Comparison of ENCODE assay signal across 13 cellular contexts in the genomic region with DNA sequence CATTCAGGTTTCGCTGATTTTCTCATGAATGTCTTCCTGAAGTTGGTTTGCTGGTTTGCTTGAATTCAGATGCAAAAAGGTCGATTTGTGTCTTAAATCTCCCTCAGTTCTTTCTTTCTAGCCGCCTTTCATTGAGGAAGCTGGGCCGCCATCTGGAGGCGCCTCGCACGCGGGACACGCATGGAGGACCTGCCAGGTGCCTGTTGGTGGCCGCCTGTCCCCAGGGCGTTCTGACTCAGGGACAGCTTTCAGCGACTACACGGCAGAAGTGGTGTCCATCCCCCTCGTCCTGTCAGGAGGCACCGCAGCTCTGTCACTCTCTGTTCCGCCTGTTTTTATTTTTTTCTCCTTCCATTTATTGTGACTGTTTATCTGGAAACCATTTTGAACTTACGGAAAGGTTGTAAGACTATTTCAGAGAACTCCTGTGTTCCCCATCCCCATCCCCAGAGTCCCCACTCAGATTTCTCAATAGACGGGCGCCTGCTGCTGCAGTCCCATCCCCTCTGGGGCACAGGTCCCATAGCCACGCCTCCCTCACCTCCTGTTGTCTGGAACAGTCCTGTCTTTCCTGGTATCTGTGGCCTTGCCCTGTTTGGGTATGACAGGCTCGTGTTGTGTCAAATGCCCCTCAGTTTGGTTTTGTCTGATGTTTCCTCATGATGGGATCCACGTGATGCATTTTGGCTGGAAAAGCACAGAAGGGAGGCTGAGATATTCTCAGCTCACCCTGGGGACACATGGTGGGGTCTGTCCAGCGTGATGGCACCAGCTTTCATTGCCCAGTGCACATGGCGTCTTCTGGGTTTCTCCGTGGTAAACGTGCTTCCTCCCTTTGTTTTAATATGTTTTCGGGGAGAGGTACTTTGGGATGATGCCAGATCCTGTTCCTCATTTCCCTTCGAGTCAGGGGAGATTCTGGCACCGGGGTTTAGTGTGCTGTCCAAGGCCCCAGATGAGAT. TPM values are rescaled to one million over a fixed set of nuclear protein-coding genes. Genes with fewer than 3 reads are reported as not detected.
DNase-seq lines count a peak whose midpoint lies in the region; ATAC-seq and TF ChIP-seq lines count a peak whose summit lies in the region.
"Had no signal": no experiment of that assay in that cellular context is flagged by ENCODE, and none has a peak within 500 bp of the region (broad histone marks: within the 10 kb centered on the region; RNA-seq: fewer than 3 reads in every experiment).

No MANE protein-coding gene starts in this region.

- no peak for TF ChIP-seq CTCF in NB4 (IDR thresholded peaks at IDR 0.05; ENCODE audit: low read depth, low read length)

- DNase-seq in NB4 (ENCODE audit: low read depth) (peak; percentile 48), dermis blood vessel endothelial cell (peak; percentile 66), globus pallidus (ENCODE audit: low spot score) (no peak)
- DNase-seq in activated CD8-positive, alpha-beta memory T cell treated with anti-CD3 and anti-CD28 coated beads, Interleukin-2, amount 50 U/mL, for 4 hours: no peak
- DNase-seq: activated effector memory CD4-positive, alpha-beta T cell treated with Interleukin-2 at 50 U/mL for 16 hours; CD4-positive, CD25-positive, alpha-beta regulatory T cell; NCI-H187; NCI-H510A; stimulated activated CD4-positive, alpha-beta T cell treated with anti-CD3 and anti-CD28 coated beads, Interleukin-2, amount 100 ng/mL, for 24 hours; tibial artery had no signal

- ATAC-seq in GM19043 (IDR thresholded peaks at IDR 0.05; ENCODE audit: low read depth, unreplicated experiment): peak; percentile 53
- no peak for ATAC-seq in HG03565 (IDR thresholded peaks at IDR 0.05; ENCODE audit: unreplicated experiment)

- H3K27ac ChIP-seq in temporal lobe (ENCODE audit: low read depth, low read length): peak overlapping the region; percentile 17
- H3K27ac ChIP-seq: tibial artery had no signal

- no peak overlapping the region for H3K4me3 ChIP-seq in NB4 (ENCODE audit: low read depth, low read length)
- H3K4me3 ChIP-seq: tibial artery had no signal

- TF ChIP-seq POLR2A in NB4 (IDR thresholded peaks at IDR 0.05; ENCODE audit: extremely low read depth, insufficient read length): no peak

RNA-seq across cellular contexts. Expression of a gene that starts 33.4 kb away (rescaled TPM):
- total RNA-seq in dermis blood vessel endothelial cell: 321 and 608 TPM in 2 replicates
- total RNA-seq in temporal lobe: 164 TPM

RNA-seq across cellular contexts. Expression of a gene that starts 33.5 kb away (rescaled TPM):
- total RNA-seq in dermis blood vessel endothelial cell: 36.0 and 36.1 TPM in 2 replicates
- total RNA-seq in temporal lobe: 13.0 TPM

Comparison
In these comparisons a context has a peak if more than half of its experiments do, and no peak if none do; other contexts are left out.
1. DNase-seq: peak in NB4 (single experiment) and dermis blood vessel endothelial cell (single experiment); none in globus pallidus (single experiment) and activated CD8-positive, alpha-beta memory T cell treated with anti-CD3 and anti-CD28 coated beads, Interleukin-2, amount 50 U/mL, for 4 hours (single experiment).